In the genomic region with DNA sequence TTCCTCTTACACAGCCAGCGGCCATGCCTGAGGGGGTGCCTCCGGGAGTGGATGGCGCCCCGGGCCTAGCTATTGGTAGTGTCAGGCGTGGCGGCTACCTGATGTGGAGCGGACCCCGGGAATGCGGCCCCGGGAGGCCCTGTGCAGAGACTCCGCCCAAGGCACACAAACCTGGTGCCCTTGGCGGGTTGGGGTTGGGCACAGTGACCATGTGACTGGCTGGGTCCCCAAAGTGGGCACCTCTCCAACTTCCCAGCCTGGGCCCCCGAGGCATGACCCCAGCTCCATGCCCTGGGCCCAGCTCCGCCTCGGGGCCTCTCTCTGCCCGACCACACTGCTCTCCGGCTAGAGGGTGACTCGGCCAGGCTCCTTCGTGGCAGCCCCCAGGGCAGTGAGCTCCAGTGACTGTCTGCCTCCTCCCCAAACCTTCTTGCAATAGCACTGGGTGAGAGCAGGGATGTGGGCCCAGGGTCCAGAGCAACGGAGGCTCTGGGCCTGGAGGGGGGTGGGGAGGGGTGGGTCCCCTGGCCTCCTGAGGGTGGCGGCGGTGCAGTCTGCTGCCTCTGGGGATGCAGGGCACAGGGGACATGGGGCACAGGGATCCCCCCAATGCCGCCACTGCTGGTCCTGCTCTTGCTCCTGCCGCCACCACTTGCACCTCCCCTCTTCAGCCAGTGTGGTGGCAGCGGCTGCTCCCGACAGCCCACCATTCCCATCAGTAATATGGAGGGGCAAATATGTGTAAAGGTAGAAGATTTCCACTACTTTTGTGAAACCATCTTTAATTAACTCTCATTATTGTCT, we compare ENCODE assay signal across 16 cellular contexts.
A peak's percentile ranks its signal among the peaks of the same experiment; 100 is the strongest.
DNase-seq lines count a peak whose midpoint lies in the region; ATAC-seq and TF ChIP-seq lines count a peak whose summit lies in the region.
"Had no signal": no experiment of that assay in that cellular context is flagged by ENCODE, and none has a peak within 500 bp of the region (broad histone marks: within the 10 kb centered on the region; RNA-seq: fewer than 3 reads in every experiment).

No MANE protein-coding gene starts in this region.

- TF ChIP-seq CTCF in hepatocyte (IDR thresholded peaks at IDR 0.05; ENCODE audit: poor library complexity) (no peak), upper lobe of right lung (IDR thresholded peaks at IDR 0.05) (no peak), endothelial cell (IDR thresholded peaks at IDR 0.05; ENCODE audit: unreplicated experiment) (no peak)

- H3K4me2 ChIP-seq in hepatocyte, result no peak overlapping the region
- no peak overlapping the region for H3K4me2 ChIP-seq in neuronal stem cell (ENCODE audit: insufficient read depth, low read length, poor library complexity, severe bottlenecking)
- H3K4me2 ChIP-seq: PC-9 had no signal

- H3K36me3 ChIP-seq in hepatocyte (replicated peaks; ENCODE audit: insufficient read depth, low read depth) (no peaks in the 10 kb centered on the region), neuronal stem cell (replicated peaks in 1 of 2; ENCODE audit: control insufficient read depth in 2 of 2, insufficient read depth in 2 of 2, low read length in 2 of 2) (no peaks in the 10 kb centered on the region), upper lobe of right lung (no peaks in the 10 kb centered on the region)

- H3K4ac ChIP-seq in neuronal stem cell (ENCODE audit: low read length), result no peak overlapping the region

- H3K79me1 ChIP-seq in neuronal stem cell (ENCODE audit: low read depth, low read length), result no peaks in the 10 kb centered on the region

- H3K23ac ChIP-seq in neuronal stem cell (ENCODE audit: low read depth, low read length, poor library complexity), result no peak overlapping the region

- H2AFZ ChIP-seq in hepatocyte, result no peak overlapping the region
- H2AFZ ChIP-seq in neuronal stem cell (ENCODE audit: low read length), result no peak overlapping the region
- H2AFZ ChIP-seq: PC-9 had no signal

- intact Hi-C loops in Right ventricle myocardium superior (cut with DNase I), result no loop called here
- intact Hi-C loops in left ventricle myocardium superior (cut with micrococcal nuclease), result no loop called here
- intact Hi-C loops in upper lobe of right lung (cut with DNase I), result no loop called here

- peak overlapping the region; percentile 70 for H3K9ac ChIP-seq in neuronal stem cell (ENCODE audit: low read depth, low read length, poor library complexity)

- H3K4me1 Mint-ChIP-seq in endothelial cell (ENCODE audit: unreplicated experiment), result peaks cover 5% of the 10 kb centered on the region
- H3K4me1 Mint-ChIP-seq: CD4-positive, alpha-beta memory T cell; IgD-negative memory B cell had no signal

- DNase-seq in Right ventricle myocardium superior, result peak; percentile 35
- no peak for DNase-seq in left ventricle myocardium superior
- DNase-seq in hepatocyte (ENCODE audit: low spot score), result peak; percentile 5
- no peak for DNase-seq in neuronal stem cell (ENCODE audit: low spot score)
- DNase-seq in upper lobe of right lung, result no peak
- DNase-seq in activated T-cell treated with anti-CD3 and anti-CD28 coated beads, Interleukin-2, amount 50 U/mL, for 48 hours, result no peak
- no peak for DNase-seq in endothelial cell (ENCODE audit: low spot score)
- DNase-seq: CD4-positive, alpha-beta memory T cell; Kasumi-1; MM.1S; NCI-H1092 treated with DMSO at 0.1 percent for 48 hours; NCI-H1694; NCI-H510A treated with DMSO at 0.1 percent for 48 hours; PC-9 had no signal

- WGBS in hepatocyte (ENCODE audit: low lambda C conversion rate, missing lambda C conversion rate), result 96% methylated on average over 24 of the region's 26 CpGs
- whole genome bisulfite sequencing in neuronal stem cell (ENCODE audit: extremely low coverage in 2 of 2, insufficient read length in 2 of 2, insufficient replicate concordance in 1 of 2), 2 donors, result no CpG with 5 or more reads among the region's 26 CpGs

- peaks cover 7% of the 10 kb centered on the region for H3K27me3 Mint-ChIP-seq in endothelial cell (ENCODE audit: unreplicated experiment)
- H3K27me3 Mint-ChIP-seq: CD4-positive, alpha-beta memory T cell; IgD-negative memory B cell had no signal

- no peak overlapping the region for H2BK5ac ChIP-seq in neuronal stem cell (ENCODE audit: low read length)

- no peak overlapping the region for H4K91ac ChIP-seq in neuronal stem cell (ENCODE audit: low read depth, low read length, poor library complexity)

- H3K4me3 Mint-ChIP-seq in endothelial cell (ENCODE audit: unreplicated experiment), result no peak overlapping the region
- H3K4me3 Mint-ChIP-seq: CD4-positive, alpha-beta memory T cell; IgD-negative memory B cell had no signal

- peak overlapping the region; percentile 90 for H2BK12ac ChIP-seq in neuronal stem cell (ENCODE audit: low read length)

- H3K27ac Mint-ChIP-seq in endothelial cell (ENCODE audit: unreplicated experiment), result no peak overlapping the region
- H3K27ac Mint-ChIP-seq: CD4-positive, alpha-beta memory T cell had no signal

- no peaks in the 10 kb centered on the region for H4K20me1 ChIP-seq in hepatocyte (ENCODE audit: insufficient read depth, poor library complexity, severe bottlenecking)

- H2AK5ac ChIP-seq in neuronal stem cell (ENCODE audit: low read depth, low read length), result no peak overlapping the region

- H3K36me3 Mint-ChIP-seq in endothelial cell (ENCODE audit: low read depth, unreplicated experiment), result no peaks in the 10 kb centered on the region
- H3K36me3 Mint-ChIP-seq: CD4-positive, alpha-beta memory T cell; IgD-negative memory B cell had no signal

- no peaks in the 10 kb centered on the region for H3K9me3 Mint-ChIP-seq in endothelial cell (ENCODE audit: unreplicated experiment)

- H3K4me3 ChIP-seq in hepatocyte (no peak overlapping the region), neuronal stem cell (ENCODE audit: low read length in 2 of 2) (no peak overlapping the region), upper lobe of right lung (no peak overlapping the region)
- H3K4me3 ChIP-seq: PC-9 had no signal

- H3K9me2 ChIP-seq in hepatocyte (replicated peaks; ENCODE audit: insufficient read depth), result no peaks in the 10 kb centered on the region

- no peaks in the 10 kb centered on the region for H3K9me3 ChIP-seq in hepatocyte (ENCODE audit: low read depth)
- H3K9me3 ChIP-seq in neuronal stem cell (replicated peaks in 1 of 2; ENCODE audit: control insufficient read depth in 2 of 2, insufficient read depth in 1 of 2, low read depth in 1 of 2, low read length in 2 of 2), result no peaks in the 10 kb centered on the region
- no peaks in the 10 kb centered on the region for H3K9me3 ChIP-seq in upper lobe of right lung

- H3K27me3 ChIP-seq in hepatocyte (no peaks in the 10 kb centered on the region), neuronal stem cell (ENCODE audit: control insufficient read depth in 3 of 3, insufficient read depth in 3 of 3, low read depth in 1 of 3, low read length in 3 of 3) (no peaks in the 10 kb centered on the region), upper lobe of right lung (no peaks in the 10 kb centered on the region)

- no peak overlapping the region for H4K8ac ChIP-seq in neuronal stem cell (ENCODE audit: low read depth, low read length)

- H3K14ac ChIP-seq in neuronal stem cell (ENCODE audit: low read length), result peak overlapping the region; percentile 4

- H2BK15ac ChIP-seq in neuronal stem cell (ENCODE audit: low read length), result no peak overlapping the region

- no peak for ATAC-seq in Right ventricle myocardium superior (ENCODE audit: poor library complexity)
- no peak for ATAC-seq in left ventricle myocardium superior
- peak; percentile 40 for ATAC-seq in upper lobe of right lung
- no peak for ATAC-seq in HG02884 (IDR thresholded peaks at IDR 0.05; ENCODE audit: unreplicated experiment)

- H3K27ac ChIP-seq in hepatocyte (no peak overlapping the region), neuronal stem cell (replicated peaks; ENCODE audit: low read length) (no peak overlapping the region), upper lobe of right lung (no peak overlapping the region)
- H3K27ac ChIP-seq: PC-9 had no signal

- no peaks in the 10 kb centered on the region for H3K79me2 ChIP-seq in hepatocyte

- H3K4me1 ChIP-seq in hepatocyte (ENCODE audit: insufficient read depth), result no peaks in the 10 kb centered on the region
- H3K4me1 ChIP-seq in neuronal stem cell (ENCODE audit: control insufficient read depth in 2 of 2, insufficient read depth in 1 of 2, low read depth in 1 of 2, low read length in 2 of 2), result peaks cover 0 to 2% of the 10 kb centered on the region in 2 donors
- H3K4me1 ChIP-seq in upper lobe of right lung, result no peaks in the 10 kb centered on the region

- no peak overlapping the region for H2BK120ac ChIP-seq in neuronal stem cell (ENCODE audit: low read depth, low read length)

- peak overlapping the region; percentile 76 for H3K18ac ChIP-seq in neuronal stem cell (ENCODE audit: low read length)

Comparison
In these comparisons a context has a peak if more than half of its experiments do, and no peak if none do; other contexts are left out.
1. DNase-seq: peak in Right ventricle myocardium superior (single experiment) and hepatocyte (single experiment); none in left ventricle myocardium superior (single experiment), neuronal stem cell (single experiment), upper lobe of right lung (single experiment), activated T-cell treated with anti-CD3 and anti-CD28 coated beads, Interleukin-2, amount 50 U/mL, for 48 hours (0 of 2) and endothelial cell (single experiment).